In the genomic region with DNA sequence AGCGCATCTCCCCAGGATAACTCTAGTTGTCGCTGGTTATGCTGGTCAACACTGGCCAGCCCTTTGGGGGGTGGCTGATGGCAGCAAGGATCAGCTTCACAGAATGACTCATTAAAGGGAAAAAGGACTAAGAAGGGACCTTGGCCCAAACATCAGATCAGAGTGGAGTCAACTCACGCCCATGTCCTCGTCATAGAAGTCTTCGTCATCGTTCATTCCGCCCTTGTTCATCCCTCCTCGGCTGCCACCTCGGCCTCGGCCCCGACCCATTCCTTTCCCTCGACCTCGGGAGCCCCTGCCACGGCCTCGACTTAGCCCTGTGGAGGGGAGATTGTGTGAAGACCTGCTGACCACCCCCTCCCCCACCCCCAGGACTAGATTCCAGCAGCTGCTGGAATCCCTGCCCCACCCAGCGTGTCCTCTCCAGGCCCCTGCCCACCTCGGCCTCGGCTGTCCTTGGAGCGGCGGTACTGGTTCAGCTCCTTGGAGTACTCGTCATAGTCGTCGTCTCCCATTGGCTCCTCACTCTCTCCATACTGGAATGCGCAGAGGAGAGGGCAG, we compare ENCODE assay signal across 25 cellular contexts. TPM values are rescaled to one million over a fixed set of nuclear protein-coding genes. Genes with fewer than 3 reads are reported as not detected.
DNase-seq lines count a peak whose midpoint lies in the region; ATAC-seq, FAIRE-seq and TF ChIP-seq lines count a peak whose summit lies in the region.
"Had no signal": no experiment of that assay in that cellular context is flagged by ENCODE, and none has a peak within 500 bp of the region (broad histone marks: within the 10 kb centered on the region; RNA-seq: fewer than 3 reads in every experiment).

No MANE protein-coding gene starts in this region.

- peaks cover 13 to 28% of the 10 kb centered on the region in 2 experiments for H3K79me1 ChIP-seq in IMR-90 (ENCODE audit: low read depth in 1 of 2, low read length in 2 of 2)

- no peak for TF ChIP-seq CTCF in IMR-90 (conservative IDR thresholded peaks at IDR 0.05; ENCODE audit: low read depth, low read length)
- TF ChIP-seq CTCF in kidney (IDR thresholded peaks at IDR 0.05; ENCODE audit: borderline replicate concordance, extremely low read depth, insufficient read depth): no peak

- H3K4me1 Mint-ChIP-seq in activated CD4-positive, alpha-beta T cell treated with anti-CD3 and anti-CD28 coated beads, Interleukin-2, amount 10 ng/mL, durations not matched to agents 7 days and 5 days: peaks cover 6% of the 10 kb centered on the region
- H3K4me1 Mint-ChIP-seq in activated CD4-positive, alpha-beta T cell treated with anti-CD3 and anti-CD28 coated beads, Interleukin-2, amount 10 ng/mL, durations not matched to agents 24 days and 14 days: peaks cover 12% of the 10 kb centered on the region

- ATAC-seq in IMR-90 (ENCODE audit: low read depth): no peak
- ATAC-seq in GM21526 (IDR thresholded peaks at IDR 0.05; ENCODE audit: low FRiP score, unreplicated experiment): no peak
- ATAC-seq in aorta (ENCODE audit: low FRiP score): no peak

- H3K27me3 ChIP-seq in BLaER1 (no peaks in the 10 kb centered on the region), IMR-90 (ENCODE audit: control insufficient read depth, insufficient read depth, low read length) (no peaks in the 10 kb centered on the region), aorta (ENCODE audit: control insufficient read depth in 1 of 2, insufficient read depth in 2 of 2, low read length in 1 of 2) (no peaks in the 10 kb centered on the region)
- H3K27me3 ChIP-seq: BE2C had no signal

- H3K9me1 ChIP-seq in IMR-90 (ENCODE audit: insufficient read depth, low read length): peaks cover 3% of the 10 kb centered on the region; the same call in 1 of the 2 replicates

- H3K4me1 ChIP-seq in BLaER1 (peaks cover 32% of the 10 kb centered on the region), IMR-90 (ENCODE audit: control insufficient read depth, insufficient read depth, low read length) (no peaks in the 10 kb centered on the region), kidney (ENCODE audit: control insufficient read depth in 1 of 2, insufficient read depth in 1 of 2, low read depth in 1 of 2, low read length in 2 of 2) (no peaks in the 10 kb centered on the region), aorta (ENCODE audit: control insufficient read depth in 1 of 2, insufficient read depth in 2 of 2, low read length in 2 of 2) (no peaks in the 10 kb centered on the region)
- H3K4me1 ChIP-seq: BE2C had no signal

- H4K8ac ChIP-seq in IMR-90 (ENCODE audit: low read depth in 2 of 2, low read length in 2 of 2): no peak overlapping the region

- peaks cover 55% of the 10 kb centered on the region for H3K36me3 Mint-ChIP-seq in activated CD4-positive, alpha-beta T cell treated with anti-CD3 and anti-CD28 coated beads, Interleukin-2, amount 10 ng/mL, durations not matched to agents 7 days and 5 days (ENCODE audit: low read depth)
- peaks cover 63% of the 10 kb centered on the region for H3K36me3 Mint-ChIP-seq in activated CD4-positive, alpha-beta T cell treated with anti-CD3 and anti-CD28 coated beads, Interleukin-2, amount 10 ng/mL, durations not matched to agents 24 days and 14 days (ENCODE audit: low read depth)

- H3K27ac ChIP-seq in BLaER1 (peak overlapping the region; percentile 78; the same call in 1 of the 2 replicates), IMR-90 (ENCODE audit: insufficient read depth, low read length) (no peak overlapping the region), kidney (ENCODE audit: low read depth in 2 of 2, low read length in 2 of 2) (no peak overlapping the region), aorta (ENCODE audit: low read depth in 1 of 2, low read length in 2 of 2) (no peak overlapping the region)
- H3K27ac ChIP-seq: KMS-11 had no signal

- no peak overlapping the region for H4K91ac ChIP-seq in IMR-90 (ENCODE audit: insufficient read depth, low read depth, low read length)

- H3K4ac ChIP-seq in IMR-90 (ENCODE audit: low read depth, low read length): no peak overlapping the region

- no peaks in the 10 kb centered on the region for H3K9me3 Mint-ChIP-seq in activated CD4-positive, alpha-beta T cell treated with anti-CD3 and anti-CD28 coated beads, Interleukin-2, amount 10 ng/mL, durations not matched to agents 7 days and 5 days
- H3K9me3 Mint-ChIP-seq in activated CD4-positive, alpha-beta T cell treated with anti-CD3 and anti-CD28 coated beads, Interleukin-2, amount 10 ng/mL, durations not matched to agents 24 days and 14 days: no peaks in the 10 kb centered on the region
- H3K9me3 Mint-ChIP-seq: HFFc6 had no signal

- H2AK9ac ChIP-seq in IMR-90 (replicated peaks; ENCODE audit: low read depth, low read length, poor library complexity): no peak overlapping the region

- POLR2A ChIA-PET in activated CD4-positive, alpha-beta T cell treated with anti-CD3 and anti-CD28 coated beads, Interleukin-2, amount 10 ng/mL, durations not matched to agents 7 days and 5 days (lab: Charles Lee): no interaction called here
- POLR2A ChIA-PET in IMR-90 (lab: Charles Lee; ENCODE audit: unreplicated experiment): no interaction called here

- H3K23ac ChIP-seq in IMR-90 (ENCODE audit: low read depth, low read length): no peak overlapping the region

- H4K20me1 ChIP-seq in BLaER1 (peaks cover 19% of the 10 kb centered on the region), IMR-90 (ENCODE audit: insufficient read depth, low read length) (peaks cover 11% of the 10 kb centered on the region)

- no peak overlapping the region for H3K4me3 ChIP-seq in BLaER1
- H3K4me3 ChIP-seq in IMR-90 (ENCODE audit: insufficient read depth, low read depth, low read length): no peak overlapping the region
- H3K4me3 ChIP-seq in kidney (ENCODE audit: low read length in 2 of 2): no peak overlapping the region
- no peak overlapping the region for H3K4me3 ChIP-seq in aorta (ENCODE audit: low read length in 2 of 2)

- no peak overlapping the region for H2BK15ac ChIP-seq in IMR-90 (ENCODE audit: low read depth, low read length)

- no peak overlapping the region for H3K4me3 Mint-ChIP-seq in activated CD4-positive, alpha-beta T cell treated with anti-CD3 and anti-CD28 coated beads, Interleukin-2, amount 10 ng/mL, durations not matched to agents 7 days and 5 days
- no peak overlapping the region for H3K4me3 Mint-ChIP-seq in activated CD4-positive, alpha-beta T cell treated with anti-CD3 and anti-CD28 coated beads, Interleukin-2, amount 10 ng/mL, durations not matched to agents 24 days and 14 days
- H3K4me3 Mint-ChIP-seq: HFFc6 had no signal

- H2AK5ac ChIP-seq in IMR-90 (ENCODE audit: low read depth, low read length): 0 out of 2 replicates have a peak overlapping the region, but pooled peaks have one; percentile 3

- intact Hi-C loops in activated CD4-positive, alpha-beta T cell treated with anti-CD3 and anti-CD28 coated beads, Interleukin-2, amount 10 ng/mL, durations not matched to agents 24 days and 14 days (cut with micrococcal nuclease): no loop called here
- intact Hi-C loops in IMR-90 (cut with micrococcal nuclease): no loop called here
- intact Hi-C loops in kidney (cut with DNase I): loop anchor here (5.0 kb wide), 1 partner anchor 37 kb away; no protein-coding TSS in a partner anchor
- intact Hi-C loops in aorta (cut with DNase I): no loop called here

- H3K9ac ChIP-seq in BLaER1: no peak overlapping the region
- no peak overlapping the region for H3K9ac ChIP-seq in IMR-90 (ENCODE audit: low read depth, low read length)
- no peak overlapping the region for H3K9ac ChIP-seq in kidney (ENCODE audit: low read length in 2 of 2)
- H3K9ac ChIP-seq: KMS-11 had no signal

- no peak for DNase-seq in activated CD4-positive, alpha-beta T cell treated with anti-CD3 and anti-CD28 coated beads, Interleukin-2, amount 10 ng/mL, durations not matched to agents 7 days and 5 days
- no peak for DNase-seq in activated CD4-positive, alpha-beta T cell treated with anti-CD3 and anti-CD28 coated beads, Interleukin-2, amount 10 ng/mL, durations not matched to agents 24 days and 14 days
- DNase-seq in IMR-90 (no peak), kidney (peak; percentile 73), frontal cortex (ENCODE audit: low spot score in 2 of 2) (no peak), aorta (no peak)
- DNase-seq: 8988T, ACHN, BE2C, DMS153, DND-41, HFFc6, NCI-H1048, NCI-H1417 treated with DMSO at 0.1 percent for 48 hours, NCI-H1694 treated with DMSO at 0.1 percent for 48 hours, NCI-H2081, NCI-H2227 treated with DMSO at 0.1 percent for 48 hours, NCI-H69, RPMI8226, SHP77 had no signal

- H3K14ac ChIP-seq in IMR-90 (replicated peaks; ENCODE audit: low read depth, low read length): no peak overlapping the region

- H2BK20ac ChIP-seq in IMR-90 (ENCODE audit: low read depth, low read length): no peak overlapping the region

- no peak overlapping the region for H2AFZ ChIP-seq in IMR-90 (replicated peaks; ENCODE audit: low read length, poor library complexity)

- BruUV-seq in IMR-90 (replicated peaks; lab: Mats Ljungman, UMichigan): no TSS peak

- dilution Hi-C loops in IMR-90 (cut with HindIII; ENCODE audit: low sequenced_read_pairs, unreplicated experiment): no loop called here

- no peak overlapping the region for H2BK5ac ChIP-seq in IMR-90 (ENCODE audit: low read depth, low read length, poor library complexity, severe bottlenecking)

- no peak overlapping the region for H3K18ac ChIP-seq in IMR-90 (ENCODE audit: low read depth, low read length)

- no peaks in the 10 kb centered on the region for H3K9me3 ChIP-seq in BLaER1
- H3K9me3 ChIP-seq in IMR-90 (ENCODE audit: control insufficient read depth, insufficient read depth, low read length): no peaks in the 10 kb centered on the region
- no peaks in the 10 kb centered on the region for H3K9me3 ChIP-seq in kidney (ENCODE audit: control insufficient read depth in 1 of 2, low read length in 2 of 2)
- H3K9me3 ChIP-seq in aorta (ENCODE audit: control insufficient read depth, low read length): no peaks in the 10 kb centered on the region
- H3K9me3 ChIP-seq: BE2C had no signal

- H3K4me2 ChIP-seq in BLaER1 (peak overlapping the region; percentile 71; the same call in 1 of the 2 replicates), IMR-90 (ENCODE audit: low read depth, low read length) (no peak overlapping the region)
- H3K4me2 ChIP-seq: KMS-11 had no signal

- H3K56ac ChIP-seq in IMR-90 (ENCODE audit: extremely low read depth, insufficient read depth, low read length): no peak overlapping the region

- TF ChIP-seq POLR2A in IMR-90 (IDR thresholded peaks at IDR 0.05; ENCODE audit: low read depth, low read length): no peak

- no peaks in the 10 kb centered on the region for H3K27me3 Mint-ChIP-seq in activated CD4-positive, alpha-beta T cell treated with anti-CD3 and anti-CD28 coated beads, Interleukin-2, amount 10 ng/mL, durations not matched to agents 7 days and 5 days
- no peaks in the 10 kb centered on the region for H3K27me3 Mint-ChIP-seq in activated CD4-positive, alpha-beta T cell treated with anti-CD3 and anti-CD28 coated beads, Interleukin-2, amount 10 ng/mL, durations not matched to agents 24 days and 14 days

- no peak for TF ChIP-seq RAD21 in IMR-90 (IDR thresholded peaks at IDR 0.05; ENCODE audit: low read length)

- WGBS in IMR-90 (ENCODE audit: extremely low coverage in 2 of 2, insufficient read length in 1 of 2), 2 experiments: 95% methylated on average over 11 of the region's 24 CpGs; no CpG with 5 or more reads in 1 of the 2 experiments
- 91 to 94% methylated on average over 24 of the region's 24 CpGs for WGBS in aorta, 2 donors

- H3K36me3 ChIP-seq in BLaER1: peaks cover 100% of the 10 kb centered on the region
- H3K36me3 ChIP-seq in IMR-90 (ENCODE audit: control insufficient read depth, insufficient read depth, low read length): peaks cover 60% of the 10 kb centered on the region
- H3K36me3 ChIP-seq in kidney (ENCODE audit: control insufficient read depth in 1 of 2, insufficient read depth in 2 of 2, low read length in 2 of 2): peaks cover 44 to 61% of the 10 kb centered on the region in 2 donors
- H3K36me3 ChIP-seq in aorta (ENCODE audit: control insufficient read depth in 1 of 2, insufficient read depth in 2 of 2, low read length in 1 of 2): peaks cover 0 to 10% of the 10 kb centered on the region in 2 donors

- CTCF ChIA-PET in activated CD4-positive, alpha-beta T cell treated with anti-CD3 and anti-CD28 coated beads, Interleukin-2, amount 10 ng/mL, durations not matched to agents 7 days and 5 days (lab: Charles Lee): interaction anchor here (1.6 kb wide), 1 partner anchor 11 kb away, joined by 5 read pairs; no protein-coding TSS in a partner anchor
- CTCF ChIA-PET in IMR-90 (lab: Yijun Ruan, JAX): no interaction called here

- in situ Hi-C loops in IMR-90 (cut with MboI; ENCODE audit: low sequenced_read_pairs): loop anchor here (5.0 kb wide), 1 partner anchor 42 kb away; no protein-coding TSS in a partner anchor

- no peak overlapping the region for H2BK120ac ChIP-seq in IMR-90 (ENCODE audit: low read depth, low read length)

- H3K27ac Mint-ChIP-seq in activated CD4-positive, alpha-beta T cell treated with anti-CD3 and anti-CD28 coated beads, Interleukin-2, amount 10 ng/mL, durations not matched to agents 7 days and 5 days: peak overlapping the region; percentile 67
- no peak overlapping the region for H3K27ac Mint-ChIP-seq in activated CD4-positive, alpha-beta T cell treated with anti-CD3 and anti-CD28 coated beads, Interleukin-2, amount 10 ng/mL, durations not matched to agents 24 days and 14 days
- H3K27ac Mint-ChIP-seq: HFFc6 had no signal

- FAIRE-seq in kidney (lab: Jason Lieb, UNC): no peak
- no peak for FAIRE-seq in frontal cortex (lab: Jason Lieb, UNC)
- FAIRE-seq: GM12892, H54 had no signal

- no peak overlapping the region for H4K5ac ChIP-seq in IMR-90 (ENCODE audit: low read depth, low read length)

RNA-seq across cellular contexts. Expression of gene ZC3H4, which starts 28.6 kb away (rescaled TPM):
- 100 to 1,000 TPM in 1 of 2 experiments, 10 to 100 TPM in 1; 99.5 to 115 TPM for total RNA-seq in activated CD4-positive, alpha-beta T cell treated with anti-CD3 and anti-CD28 coated beads, Interleukin-2, amount 10 ng/mL, durations not matched to agents 7 days and 5 days
- total RNA-seq in activated CD4-positive, alpha-beta T cell treated with anti-CD3 and anti-CD28 coated beads, Interleukin-2, amount 10 ng/mL, durations not matched to agents 24 days and 14 days: 97.3 and 103 TPM in 2 replicates
- total RNA-seq in IMR-90 (2012; rRNA removed): 3.9 and 5.3 TPM in 2 replicates
- 8.9 and 9.3 TPM in 2 replicates for polyA plus RNA-seq in IMR-90 (2012; rRNA removed)
- polyA plus RNA-seq in IMR-90 (2012; cell fraction: cytosol; rRNA removed): 5.1 and 5.9 TPM in 2 replicates
- polyA plus RNA-seq in IMR-90 (2012; cell fraction: nucleus; rRNA removed; ENCODE audit: low replicate concordance): 8.7 and 14.9 TPM in 2 replicates
- total RNA-seq in kidney: 55.2 TPM
- polyA plus RNA-seq in kidney (ENCODE audit: insufficient read depth, low read depth, low replicate concordance): 5.7 TPM
- total RNA-seq in frontal cortex: 11.4 TPM
- 10 to 100 TPM; 33.9 to 34.6 TPM for total RNA-seq in aorta
- polyA plus RNA-seq in aorta: 10 to 100 TPM in 1 of 2 donors, 1 to 10 TPM in 1; 5.7 to 10.4 TPM

RNA-seq across cellular contexts. Expression of gene TMEM160, which starts 36.5 kb away (rescaled TPM):
- 10 to 100 TPM; 41.6 to 56.6 TPM for total RNA-seq in activated CD4-positive, alpha-beta T cell treated with anti-CD3 and anti-CD28 coated beads, Interleukin-2, amount 10 ng/mL, durations not matched to agents 7 days and 5 days
- total RNA-seq in activated CD4-positive, alpha-beta T cell treated with anti-CD3 and anti-CD28 coated beads, Interleukin-2, amount 10 ng/mL, durations not matched to agents 24 days and 14 days: 53.6 and 56.7 TPM in 2 replicates
- 9.2 and 10.6 TPM in 2 replicates for total RNA-seq in IMR-90 (2012; rRNA removed)
- polyA plus RNA-seq in IMR-90 (2012; rRNA removed): 25.7 and 48.9 TPM in 2 replicates
- polyA plus RNA-seq in IMR-90 (2012; cell fraction: cytosol; rRNA removed): 61.5 and 62.1 TPM in 2 replicates
- 7.7 and 30.6 TPM in 2 replicates for polyA plus RNA-seq in IMR-90 (2012; cell fraction: nucleus; rRNA removed; ENCODE audit: low replicate concordance)
- 34.1 TPM for total RNA-seq in kidney
- 57.9 TPM for polyA plus RNA-seq in kidney (ENCODE audit: insufficient read depth, low read depth, low replicate concordance)
- total RNA-seq in frontal cortex: 26.1 TPM
- total RNA-seq in aorta: 10 to 100 TPM; 20.6 to 25.6 TPM
- 10 to 100 TPM in 1 of 2 donors, 1 to 10 TPM in 1; 2.5 to 17.8 TPM for polyA plus RNA-seq in aorta

RNA-seq across cellular contexts. Expression of gene SAE1, which starts 45.7 kb away (rescaled TPM):
- total RNA-seq in activated CD4-positive, alpha-beta T cell treated with anti-CD3 and anti-CD28 coated beads, Interleukin-2, amount 10 ng/mL, durations not matched to agents 7 days and 5 days: 100 to 1,000 TPM; 162 to 168 TPM
- 147 and 151 TPM in 2 replicates for total RNA-seq in activated CD4-positive, alpha-beta T cell treated with anti-CD3 and anti-CD28 coated beads, Interleukin-2, amount 10 ng/mL, durations not matched to agents 24 days and 14 days
- total RNA-seq in IMR-90 (2012; rRNA removed) (184 and 192 TPM in 2 replicates), kidney (49.4 TPM), frontal cortex (96.2 TPM), aorta (10 to 100 TPM; 44.5 to 64.9 TPM)
- polyA plus RNA-seq in IMR-90 (2012; rRNA removed) (137 and 165 TPM in 2 replicates), kidney (ENCODE audit: insufficient read depth, low read depth, low replicate concordance) (39.5 TPM), aorta (10 to 100 TPM; 49.5 to 59.0 TPM)
- polyA plus RNA-seq in IMR-90 (2012; cell fraction: cytosol; rRNA removed): 96.8 and 106 TPM in 2 replicates
- 45.0 and 63.3 TPM in 2 replicates for polyA plus RNA-seq in IMR-90 (2012; cell fraction: nucleus; rRNA removed; ENCODE audit: low replicate concordance)
